In genomic region chr1:224456637-224456953, GRCh38 we compare ENCODE assay signal across 10 cellular contexts. TPM values are rescaled to one million over a fixed set of nuclear protein-coding genes. Genes with fewer than 3 reads are reported as not detected.
DNase-seq lines count a peak whose midpoint lies in the region; TF ChIP-seq lines count a peak whose summit lies in the region.
"Had no signal": no experiment of that assay in that cellular context is flagged by ENCODE, and none has a peak within 500 bp of the region (broad histone marks: within the 10 kb centered on the region; RNA-seq: fewer than 3 reads in every experiment).

No MANE protein-coding gene starts in this region.

- WGBS in thyroid gland, 2 donors: 65 to 80% methylated on average over 7 of the region's 7 CpGs

- H3K27me3 ChIP-seq in breast epithelium (no peaks in the 10 kb centered on the region), mucosa of stomach (ENCODE audit: control insufficient read depth, insufficient read depth, low read length) (no peaks in the 10 kb centered on the region), thyroid gland (no peaks in the 10 kb centered on the region)

- DNase-seq in activated T-cell treated with anti-CD3 and anti-CD28 coated beads, Interleukin-2, amount 50 U/mL, for 24 hours: no peak
- no peak for DNase-seq in activated T-cell treated with anti-CD3 and anti-CD28 coated beads, Interleukin-2, amount 50 U/mL, for 48 hours
- DNase-seq in breast epithelium (ENCODE audit: low spot score in 2 of 2) (peak in 1 of 2 donors; percentile 66), thyroid gland (peak; percentile 87 to 90), GM20000 (ENCODE audit: low spot score) (no peak), activated T-cell treated with anti-CD3 and anti-CD28 coated beads for 4 hours (no peak), NCI-H2081 treated with DMSO at 0.1 percent for 48 hours (lab: John Stamatoyannopoulos, UW) (no peak)
- DNase-seq: effector CD8-positive, alpha-beta T cell; NCI-H1092 treated with DMSO at 0.1 percent for 48 hours had no signal

- H3K36me3 Mint-ChIP-seq in activated T-cell treated with anti-CD3 and anti-CD28 coated beads, Interleukin-2, amount 50 U/mL, for 24 hours (ENCODE audit: low read depth): peaks cover 13% of the 10 kb centered on the region

- no peaks in the 10 kb centered on the region for H3K9me3 Mint-ChIP-seq in activated T-cell treated with anti-CD3 and anti-CD28 coated beads, Interleukin-2, amount 50 U/mL, for 24 hours

- H3K4me1 Mint-ChIP-seq in activated T-cell treated with anti-CD3 and anti-CD28 coated beads, Interleukin-2, amount 50 U/mL, for 24 hours (ENCODE audit: low read depth): peaks cover 17% of the 10 kb centered on the region

- intact Hi-C loops in breast epithelium (cut with DNase I; ENCODE audit: low total_unique reads) (no loop called here), thyroid gland (cut with DNase I) (loop anchor here (10.0 kb wide), 2 partner anchors 102 to 342 kb away; partner anchors contain the start of genes CNIH4 and FBXO28)

- peak overlapping the region; percentile 86 to 98 for H3K27ac ChIP-seq in breast epithelium
- H3K27ac ChIP-seq in thyroid gland: peak overlapping the region; percentile 85 to 95 (median 91)

- H3K4me1 ChIP-seq in breast epithelium (peaks cover 0 to 2% of the 10 kb centered on the region in 2 donors), mucosa of stomach (ENCODE audit: control insufficient read depth, insufficient read depth, low read length) (peaks cover 40% of the 10 kb centered on the region), thyroid gland (peaks cover 26 to 38% of the 10 kb centered on the region in 2 donors)

- H3K4me3 Mint-ChIP-seq in activated T-cell treated with anti-CD3 and anti-CD28 coated beads, Interleukin-2, amount 50 U/mL, for 24 hours: no peak overlapping the region

- H3K36me3 ChIP-seq in breast epithelium: no peaks in the 10 kb centered on the region
- H3K36me3 ChIP-seq in mucosa of stomach (ENCODE audit: control insufficient read depth, insufficient read depth, low read length): no peaks in the 10 kb centered on the region
- no peaks in the 10 kb centered on the region for H3K36me3 ChIP-seq in thyroid gland

- H3K4me3 ChIP-seq in breast epithelium (no peak overlapping the region), mucosa of stomach (ENCODE audit: low read length) (no peak overlapping the region), thyroid gland (replicated peaks in 1 of 3) (no peak overlapping the region)

- H3K9me3 ChIP-seq in breast epithelium (no peaks in the 10 kb centered on the region), mucosa of stomach (ENCODE audit: control insufficient read depth, low read length) (no peaks in the 10 kb centered on the region), thyroid gland (no peaks in the 10 kb centered on the region)

- no peaks in the 10 kb centered on the region for H3K27me3 Mint-ChIP-seq in activated T-cell treated with anti-CD3 and anti-CD28 coated beads, Interleukin-2, amount 50 U/mL, for 24 hours

- H3K9ac ChIP-seq in mucosa of stomach (ENCODE audit: low read length): peak overlapping the region; percentile 6

- TF ChIP-seq POLR2A in breast epithelium (IDR thresholded peaks at IDR 0.05) (no peak), thyroid gland (IDR thresholded peaks at IDR 0.05) (peak in 1 of 2 donors; percentile 50)

- TF ChIP-seq CTCF in breast epithelium (IDR thresholded peaks at IDR 0.05): no peak
- TF ChIP-seq CTCF in thyroid gland (IDR thresholded peaks at IDR 0.05): no peak
- TF ChIP-seq CTCF in GM20000 (IDR thresholded peaks at IDR 0.05; ENCODE audit: extremely low read depth, missing control alignments): no peak

- H3K27ac Mint-ChIP-seq in activated T-cell treated with anti-CD3 and anti-CD28 coated beads, Interleukin-2, amount 50 U/mL, for 24 hours: peak overlapping the region; percentile 48

RNA-seq across cellular contexts. Expression of gene WDR26, which starts 22.0 kb away (rescaled TPM):
- 100 to 1,000 TPM in 2 of 3 donors, 10 to 100 TPM in 1; 88.5 to 108 (median 108) TPM for total RNA-seq in breast epithelium
- total RNA-seq in thyroid gland: 100 to 1,000 TPM in 1 of 4 donors, 10 to 100 TPM in 3; 72.8 to 116 (median 89.2) TPM

Comparison
In these comparisons a context has a peak if more than half of its experiments do, and no peak if none do; other contexts are left out.
1. DNase-seq: peak in thyroid gland (2 of 2); none in activated T-cell treated with anti-CD3 and anti-CD28 coated beads, Interleukin-2, amount 50 U/mL, for 24 hours (single experiment), activated T-cell treated with anti-CD3 and anti-CD28 coated beads, Interleukin-2, amount 50 U/mL, for 48 hours (0 of 2), GM20000 (single experiment), activated T-cell treated with anti-CD3 and anti-CD28 coated beads for 4 hours (single experiment) and NCI-H2081 treated with DMSO at 0.1 percent for 48 hours (single experiment).